ENCODE assay signal across 25 cellular contexts in genomic region chr10:104089621-104090020, GRCh38. TPM values are rescaled to one million over a fixed set of nuclear protein-coding genes. Genes with fewer than 3 reads are reported as not detected.
"Had no signal": no experiment of that assay in that cellular context is flagged by ENCODE, and none has a peak within 500 bp of the region (broad histone marks: within the 10 kb centered on the region; RNA-seq: fewer than 3 reads in every experiment).

No MANE protein-coding gene starts in this region.

- H3K27ac ChIP-seq: parathyroid adenoma, spleen, tibial nerve, VCaP had no signal

- DNase-seq: activated CD4-positive, alpha-beta T cell treated with anti-CD3 and anti-CD28 coated beads for 48 hours; activated CD4-positive, alpha-beta T cell treated with anti-CD3 and anti-CD28 coated beads, Interleukin-2, amount 50 U/mL, for 48 hours; activated CD8-positive, alpha-beta memory T cell treated with anti-CD3 and anti-CD28 coated beads for 24 hours; activated effector memory CD4-positive, alpha-beta T cell treated with anti-CD3 and anti-CD28 coated beads, Interleukin-2, amount 50 U/mL, for 16 hours; activated naive CD4-positive, alpha-beta T cell treated with anti-CD3 and anti-CD28 coated beads, Interleukin-2, amount 50 U/mL, for 16 hours; activated naive CD8-positive, alpha-beta T cell treated with anti-CD3 and anti-CD28 coated beads, Interleukin-2, amount 50 U/mL, for 24 hours; amygdala; erythroblast; head of caudate nucleus; hippocampal formation; kidney; midbrain; naive thymus-derived CD8-positive, alpha-beta T cell; occipital lobe; right cardiac atrium; spleen; stimulated activated naive CD4-positive, alpha-beta T cell treated with Interleukin-2 at 50 U/mL for 16 hours; T-helper 9 cell had no signal

- H3K36me3 ChIP-seq: spleen, tibial nerve had no signal

- H3K9ac ChIP-seq: parathyroid adenoma had no signal

- H3K9me3 ChIP-seq: tibial nerve had no signal

- H3K4me3 ChIP-seq: spleen, tibial nerve had no signal

- H3K27me3 ChIP-seq: spleen, tibial nerve had no signal

- H3K4me1 ChIP-seq: parathyroid adenoma, spleen, tibial nerve had no signal

- FAIRE-seq: kidney, TTC549, urothelium cell line had no signal

- H2AFZ ChIP-seq: parathyroid adenoma had no signal

- H3K79me2 ChIP-seq: parathyroid adenoma had no signal

RNA-seq across cellular contexts. Expression of gene COL17A1, which starts 3.9 kb away (rescaled TPM):
- total RNA-seq: fibroblast of villous mesenchyme; naive thymus-derived CD8-positive, alpha-beta T cell; neural crest cell; occipital lobe had no signal
- polyA plus RNA-seq: naive thymus-derived CD8-positive, alpha-beta T cell had no signal
